In the genomic region with DNA sequence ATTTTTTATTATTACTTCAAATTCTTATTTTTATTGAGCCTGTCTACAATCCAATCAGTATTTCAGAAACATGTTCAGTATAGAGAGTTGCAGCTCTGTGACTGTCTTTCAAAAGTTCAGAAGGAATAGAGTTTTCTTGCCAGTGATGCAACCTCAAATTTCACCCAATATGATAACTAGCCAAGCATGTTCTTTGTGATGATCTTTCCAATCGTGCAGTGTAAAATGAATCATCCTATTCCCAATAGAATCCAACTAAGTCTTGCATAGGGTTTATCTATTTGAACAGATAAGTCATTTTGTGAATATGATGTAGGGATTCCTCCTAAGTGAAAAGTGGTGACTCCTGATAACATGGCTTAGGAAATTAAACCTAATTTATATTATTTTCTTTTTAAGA, we compare ENCODE assay signal across 36 cellular contexts.
"Had no signal": no experiment of that assay in that cellular context is flagged by ENCODE, and none has a peak within 500 bp of the region (broad histone marks: within the 10 kb centered on the region; RNA-seq: fewer than 3 reads in every experiment).

No MANE protein-coding gene starts in this region.

- H3K9me3 ChIP-seq: Peyer's patch, SJSA1 had no signal

- H3K27ac Mint-ChIP-seq: activated CD4-positive, alpha-beta memory T cell treated with anti-CD3 and anti-CD28 coated beads, Interleukin-2, amount 10 ng/mL, durations not matched to agents 7 days and 5 days; activated CD8-positive, alpha-beta memory T cell treated with anti-CD3 and anti-CD28 coated beads, Interleukin-2, amount 10 ng/mL, durations not matched to agents 7 days and 5 days; activated naive CD4-positive, alpha-beta T cell treated with anti-CD3 and anti-CD28 coated beads, Interleukin-2, amount 10 ng/mL, durations not matched to agents 7 days and 5 days; activated naive CD8-positive, alpha-beta T cell had no signal

- H3K27ac ChIP-seq: brain microvascular endothelial cell, Peyer's patch, SJSA1, WERI-Rb-1 had no signal

- ATAC-seq: activated CD8-positive, alpha-beta memory T cell treated with anti-CD3 and anti-CD28 coated beads, Interleukin-2, amount 10 ng/mL, durations not matched to agents 7 days and 5 days; PC-3 had no signal

- DNase-seq: activated CD4-positive, alpha-beta memory T cell treated with anti-CD3 and anti-CD28 coated beads, Interleukin-2, amount 10 ng/mL, durations not matched to agents 7 days and 5 days; activated CD4-positive, alpha-beta T cell treated with anti-CD3 and anti-CD28 coated beads for 1 hour; activated CD4-positive, alpha-beta T cell treated with anti-CD3 and anti-CD28 coated beads for 48 hours; activated CD4-positive, CD25-positive, alpha-beta regulatory T cell; activated CD8-positive, alpha-beta memory T cell treated with anti-CD3 and anti-CD28 coated beads for 24 hours; activated CD8-positive, alpha-beta memory T cell treated with anti-CD3 and anti-CD28 coated beads, Interleukin-2, amount 10 ng/mL, durations not matched to agents 7 days and 5 days; activated CD8-positive, alpha-beta memory T cell treated with anti-CD3 and anti-CD28 coated beads, Interleukin-2, amount 50 U/mL, for 48 hours; activated effector memory CD4-positive, alpha-beta T cell treated with Interleukin-2 at 50 U/mL for 16 hours; activated naive CD4-positive, alpha-beta T cell treated with anti-CD3 and anti-CD28 coated beads, Interleukin-2, amount 10 ng/mL, durations not matched to agents 7 days and 5 days; activated T-cell treated with anti-CD3 and anti-CD28 coated beads, Interleukin-2, amount 50 U/mL, for 48 hours; amniotic stem cell; aorta; brain microvascular endothelial cell; central memory CD4-positive, alpha-beta T cell; Kasumi-1; KG1; MM.1S; MV-4-11; NCI-H1092; NCI-H1436 treated with DMSO at 0.1 percent for 48 hours; NCI-H1694 treated with DMSO at 0.1 percent for 48 hours; NCI-H2029; NCI-H345; NCI-H524 treated with DMSO at 0.1 percent for 48 hours; NCI-H748 treated with DMSO at 0.1 percent for 48 hours; NK-92 treated with Interleukin-12 subunit alpha and Interleukin-12 subunit beta, amount 100 ng/mL, for 24 hours; PC-3; Peyer's patch; RPMI8226; SHP77 treated with DMSO at 0.1 percent for 48 hours; SW 1271; T-helper 1 cell; T1000; WERI-Rb-1 had no signal

- H3K4me1 Mint-ChIP-seq: activated CD4-positive, alpha-beta memory T cell treated with anti-CD3 and anti-CD28 coated beads, Interleukin-2, amount 10 ng/mL, durations not matched to agents 7 days and 5 days; activated CD8-positive, alpha-beta memory T cell treated with anti-CD3 and anti-CD28 coated beads, Interleukin-2, amount 10 ng/mL, durations not matched to agents 7 days and 5 days; activated naive CD4-positive, alpha-beta T cell treated with anti-CD3 and anti-CD28 coated beads, Interleukin-2, amount 10 ng/mL, durations not matched to agents 7 days and 5 days had no signal

- H3K36me3 Mint-ChIP-seq: activated CD8-positive, alpha-beta memory T cell treated with anti-CD3 and anti-CD28 coated beads, Interleukin-2, amount 10 ng/mL, durations not matched to agents 7 days and 5 days; activated naive CD4-positive, alpha-beta T cell treated with anti-CD3 and anti-CD28 coated beads, Interleukin-2, amount 10 ng/mL, durations not matched to agents 7 days and 5 days; activated naive CD8-positive, alpha-beta T cell had no signal

- H3K4me3 Mint-ChIP-seq: activated CD4-positive, alpha-beta memory T cell treated with anti-CD3 and anti-CD28 coated beads, Interleukin-2, amount 10 ng/mL, durations not matched to agents 7 days and 5 days; activated CD8-positive, alpha-beta memory T cell treated with anti-CD3 and anti-CD28 coated beads, Interleukin-2, amount 10 ng/mL, durations not matched to agents 7 days and 5 days; activated naive CD4-positive, alpha-beta T cell treated with anti-CD3 and anti-CD28 coated beads, Interleukin-2, amount 10 ng/mL, durations not matched to agents 7 days and 5 days; activated naive CD8-positive, alpha-beta T cell had no signal

- H3K27me3 Mint-ChIP-seq: activated CD4-positive, alpha-beta memory T cell treated with anti-CD3 and anti-CD28 coated beads, Interleukin-2, amount 10 ng/mL, durations not matched to agents 7 days and 5 days; activated CD8-positive, alpha-beta memory T cell treated with anti-CD3 and anti-CD28 coated beads, Interleukin-2, amount 10 ng/mL, durations not matched to agents 7 days and 5 days; activated naive CD4-positive, alpha-beta T cell treated with anti-CD3 and anti-CD28 coated beads, Interleukin-2, amount 10 ng/mL, durations not matched to agents 7 days and 5 days; activated naive CD8-positive, alpha-beta T cell had no signal

- H3K4me1 ChIP-seq: Peyer's patch, SJSA1 had no signal

- H3K4me3 ChIP-seq: Peyer's patch, SJSA1 had no signal

- H3K36me3 ChIP-seq: brain microvascular endothelial cell, Peyer's patch, SJSA1, WERI-Rb-1 had no signal

- H3K27me3 ChIP-seq: brain microvascular endothelial cell, Peyer's patch, SJSA1 had no signal
